Comparison of ENCODE assay signal across 10 cellular contexts in genomic region chr10:74055383-74056065, GRCh38. TPM values are rescaled to one million over a fixed set of nuclear protein-coding genes. Genes with fewer than 3 reads are reported as not detected.
DNase-seq lines count a peak whose midpoint lies in the region; ATAC-seq, FAIRE-seq and TF ChIP-seq lines count a peak whose summit lies in the region.
"Had no signal": no experiment of that assay in that cellular context is flagged by ENCODE, and none has a peak within 500 bp of the region (broad histone marks: within the 10 kb centered on the region; RNA-seq: fewer than 3 reads in every experiment).

No MANE protein-coding gene starts in this region.

- H3K4me2 ChIP-seq in OCI-LY3 (ENCODE audit: low read length): peak overlapping the region; percentile 31

- peak overlapping the region in 2 of 10 donors; percentile 45 to 60 for H3K27ac Mint-ChIP-seq in naive thymus-derived CD8-positive, alpha-beta T cell
- H3K27ac Mint-ChIP-seq in CD8-positive, alpha-beta memory T cell: peak overlapping the region in 4 of 8 donors; percentile 13 to 36 (median 29)

- H3K4me3 Mint-ChIP-seq in naive thymus-derived CD8-positive, alpha-beta T cell: no peak overlapping the region
- peak overlapping the region in 3 of 7 donors; percentile 3 to 19 (median 11) for H3K4me3 Mint-ChIP-seq in CD8-positive, alpha-beta memory T cell
- H3K4me3 Mint-ChIP-seq: WTC11 had no signal

- no peaks in the 10 kb centered on the region for H3K79me2 ChIP-seq in OCI-LY3 (ENCODE audit: low read length)

- no peaks in the 10 kb centered on the region for H3K9me3 Mint-ChIP-seq in naive thymus-derived CD8-positive, alpha-beta T cell
- H3K9me3 Mint-ChIP-seq in CD8-positive, alpha-beta memory T cell: no peaks in the 10 kb centered on the region
- H3K9me3 Mint-ChIP-seq: WTC11 had no signal

- H2AFZ ChIP-seq in OCI-LY3 (ENCODE audit: low read depth, low read length): no peak overlapping the region

- no peaks in the 10 kb centered on the region for H3K27me3 ChIP-seq in OCI-LY3 (ENCODE audit: low read depth, low read length)
- H3K27me3 ChIP-seq in sigmoid colon: no peaks in the 10 kb centered on the region
- no peaks in the 10 kb centered on the region for H3K27me3 ChIP-seq in CD8-positive, alpha-beta memory T cell (ENCODE audit: insufficient read depth, low read length, poor library complexity, severe bottlenecking)

- TF ChIP-seq EP300 in sigmoid colon (IDR thresholded peaks at IDR 0.05): no peak

- POLR2A ChIA-PET in naive thymus-derived CD8-positive, alpha-beta T cell (lab: Charles Lee): interaction anchor here (0.8 kb wide), 1 partner anchor 10 kb away, joined by 3 read pairs; no protein-coding TSS in a partner anchor
- POLR2A ChIA-PET in CD8-positive, alpha-beta memory T cell (lab: Charles Lee): no interaction called here

- no peak for ATAC-seq in naive thymus-derived CD8-positive, alpha-beta T cell
- ATAC-seq: WTC11 had no signal

- FAIRE-seq in H54 (lab: Jason Lieb, UNC) (peak; percentile 38), urothelium cell line (lab: Jason Lieb, UNC) (no peak)
- FAIRE-seq: H1 had no signal

- no peak overlapping the region for H3K9ac ChIP-seq in OCI-LY3 (ENCODE audit: low read length)

- CTCF ChIA-PET in CD8-positive, alpha-beta memory T cell (lab: Charles Lee): interaction anchor here (0.8 to 1.0 kb wide), 3 partner anchors 53 to 176 kb away, joined by 3 read pairs; no protein-coding TSS in a partner anchor

- H3K4me3 ChIP-seq in OCI-LY3 (ENCODE audit: low read length): no peak overlapping the region
- H3K4me3 ChIP-seq in sigmoid colon: no peak overlapping the region
- H3K4me3 ChIP-seq in CD8-positive, alpha-beta memory T cell (ENCODE audit: low read length): no peak overlapping the region

- TF ChIP-seq POLR2A in H54 (IDR thresholded peaks at IDR 0.05; ENCODE audit: low read depth, low read length) (no peak), sigmoid colon (IDR thresholded peaks at IDR 0.05) (no peak)

- H3K9me3 ChIP-seq in OCI-LY3 (ENCODE audit: insufficient read depth, low read length): no peaks in the 10 kb centered on the region
- H3K9me3 ChIP-seq in sigmoid colon: peaks cover 0 to 4% (median 0%) of the 10 kb centered on the region in 4 donors
- no peaks in the 10 kb centered on the region for H3K9me3 ChIP-seq in CD8-positive, alpha-beta memory T cell (ENCODE audit: low read length)

- WGBS in sigmoid colon, 2 donors: 62 to 77% methylated on average over 4 of the region's 4 CpGs

- TF ChIP-seq CTCF in OCI-LY3 (IDR thresholded peaks at IDR 0.05; ENCODE audit: low read depth, low read length) (no peak), sigmoid colon (IDR thresholded peaks at IDR 0.05) (no peak)

- H4K20me1 ChIP-seq in OCI-LY3 (ENCODE audit: insufficient read depth, low read length): 0 out of 2 replicates have a peak, but pooled peaks cover 3% of the 10 kb centered on the region

- H3K4me1 Mint-ChIP-seq in naive thymus-derived CD8-positive, alpha-beta T cell: peaks cover 7 to 36% (median 19%) of the 10 kb centered on the region in 4 donors
- peaks cover 32 to 47% (median 35%) of the 10 kb centered on the region in 3 donors for H3K4me1 Mint-ChIP-seq in CD8-positive, alpha-beta memory T cell

- H3K36me3 Mint-ChIP-seq in naive thymus-derived CD8-positive, alpha-beta T cell: no peaks in the 10 kb centered on the region
- H3K36me3 Mint-ChIP-seq in CD8-positive, alpha-beta memory T cell: peaks cover 0 to 2% (median 0%) of the 10 kb centered on the region in 3 donors
- H3K36me3 Mint-ChIP-seq: WTC11 had no signal

- H3K4me1 ChIP-seq in OCI-LY3 (ENCODE audit: low read length) (peaks cover 18% of the 10 kb centered on the region), sigmoid colon (peaks cover 0 to 75% (median 66%) of the 10 kb centered on the region in 4 donors)
- H3K4me1 ChIP-seq in CD8-positive, alpha-beta memory T cell (ENCODE audit: insufficient read depth, low read length): peaks cover 12% of the 10 kb centered on the region

- H3K36me3 ChIP-seq in OCI-LY3 (replicated peaks; ENCODE audit: low read depth, low read length) (no peaks in the 10 kb centered on the region), sigmoid colon (no peaks in the 10 kb centered on the region)
- H3K36me3 ChIP-seq in CD8-positive, alpha-beta memory T cell (ENCODE audit: insufficient read depth, low read length): no peaks in the 10 kb centered on the region

- intact Hi-C loops in sigmoid colon (cut with DNase I): no loop called here

- no peaks in the 10 kb centered on the region for H3K27me3 Mint-ChIP-seq in naive thymus-derived CD8-positive, alpha-beta T cell
- H3K27me3 Mint-ChIP-seq in CD8-positive, alpha-beta memory T cell: no peaks in the 10 kb centered on the region

- H3K27ac ChIP-seq in OCI-LY3 (ENCODE audit: low read length) (no peak overlapping the region), epithelial cell of prostate (peak overlapping the region; percentile 87), sigmoid colon (peak overlapping the region in 3 of 4 donors; percentile 35 to 63 (median 50))
- H3K27ac ChIP-seq in CD8-positive, alpha-beta memory T cell (ENCODE audit: low read depth, low read length): no peak overlapping the region

- DNase-seq in H54 (ENCODE audit: insufficient read length, low spot score): no peak
- no peak for DNase-seq in epithelial cell of prostate (ENCODE audit: low read depth, low spot score)
- DNase-seq in sigmoid colon: no peak
- no peak for DNase-seq in naive thymus-derived CD8-positive, alpha-beta T cell
- DNase-seq in urothelium cell line (ENCODE audit: low spot score): no peak
- DNase-seq in CD8-positive, alpha-beta memory T cell: no peak
- DNase-seq: NCI-H1092 had no signal

RNA-seq across cellular contexts. Expression of gene VCL, which starts 57.6 kb away (rescaled TPM):
- total RNA-seq in sigmoid colon: 100 to 1,000 TPM; 179 to 451 (median 305) TPM
- polyA plus RNA-seq in sigmoid colon: 10 to 100 TPM in 1 of 3 donors, 1 to 10 TPM in 2; 6.2 to 47.4 (median 6.6) TPM
- total RNA-seq in naive thymus-derived CD8-positive, alpha-beta T cell: 1 to 10 TPM; 5.0 to 5.9 TPM
- 10 to 100 TPM in 1 of 3 donors, 1 to 10 TPM in 2; 7.8 to 21.2 (median 9.0) TPM for polyA plus RNA-seq in naive thymus-derived CD8-positive, alpha-beta T cell
- 10 to 100 TPM; 30.6 to 31.2 TPM for total RNA-seq in CD8-positive, alpha-beta memory T cell
- 43.7 TPM for polyA plus RNA-seq in CD8-positive, alpha-beta memory T cell

Comparison
In these comparisons a context has a peak if more than half of its experiments do, and no peak if none do; other contexts are left out.
1. H3K27ac ChIP-seq: peak in epithelial cell of prostate (single experiment) and sigmoid colon (3 of 4); none in OCI-LY3 (single experiment) and CD8-positive, alpha-beta memory T cell (single experiment).
2. RNA of gene VCL, which starts 57.6 kb away (total RNA-seq): 179 to 451 TPM in sigmoid colon; 30.6 to 31.2 TPM in CD8-positive, alpha-beta memory T cell and 5.0 to 5.9 TPM in naive thymus-derived CD8-positive, alpha-beta T cell; every median in the first group is over 4 times any median in the second.